Comparison of ENCODE assay signal across 1 cellular context in genomic region chr1:205449750-205450443, GRCh38.
TF ChIP-seq lines count a peak whose summit lies in the region.

No MANE protein-coding gene starts in this region.

TF ChIP-seq in K562, 482 proteins besides CTCF, POLR2A, EP300 and RAD21 (continued from another document and continues in another):
- TF ChIP-seq USF1 (CRISPR knock-in tag; IDR thresholded peaks at IDR 0.05): no peak
- peak; percentile 62; the same call in 1 of the 2 replicates for TF ChIP-seq ZNF395 (CRISPR knock-in tag; IDR thresholded peaks at IDR 0.05)
- TF ChIP-seq ZSCAN29 (IDR thresholded peaks at IDR 0.05): no peak
- TF ChIP-seq RBBP5 (IDR thresholded peaks at IDR 0.05; ENCODE audit: borderline replicate concordance, insufficient read depth, low read length, poor library complexity, severe bottlenecking): peak; percentile 53
- TF ChIP-seq NFXL1 (CRISPR knock-in tag; IDR thresholded peaks at IDR 0.05): no peak
- TF ChIP-seq IRF2 (CRISPR knock-in tag; IDR thresholded peaks at IDR 0.05): no peak
- TF ChIP-seq NELFE (IDR thresholded peaks at IDR 0.05; ENCODE audit: insufficient read depth, insufficient read length): no peak
- TF ChIP-seq HBP1 (CRISPR knock-in tag; IDR thresholded peaks at IDR 0.05): no peak
- peak; percentile 73 for TF ChIP-seq ZBTB7A (IDR thresholded peaks at IDR 0.05; ENCODE audit: borderline replicate concordance, control insufficient read depth, low read depth, low read length)
- peak; percentile 42; the same call in 1 of the 2 replicates for TF ChIP-seq SPI1 (IDR thresholded peaks at IDR 0.05; ENCODE audit: borderline replicate concordance, low read depth, low read length)
- no peak for TF ChIP-seq NFATC3 (IDR thresholded peaks at IDR 0.05)
- no peak for TF ChIP-seq ZNF408 (CRISPR knock-in tag; IDR thresholded peaks at IDR 0.05; ENCODE audit: low read depth)
- TF ChIP-seq VEZF1 (CRISPR knock-in tag; IDR thresholded peaks at IDR 0.05): peak; percentile 97
- no peak for TF ChIP-seq ZNF431 (CRISPR knock-in tag; IDR thresholded peaks at IDR 0.05)
- TF ChIP-seq ZNF589 (CRISPR knock-in tag; IDR thresholded peaks at IDR 0.05; ENCODE audit: low read depth): 0 out of 2 replicates have a peak, but pooled peaks have one; percentile 70
- TF ChIP-seq SNRNP70 (optimal IDR thresholded peaks at IDR 0.05; ENCODE audit: low read depth, low read length): no peak
- TF ChIP-seq STAG1 (CRISPR knock-in tag; IDR thresholded peaks at IDR 0.05; ENCODE audit: borderline replicate concordance): no peak
- no peak for TF ChIP-seq DNMT1 (IDR thresholded peaks at IDR 0.05)
- no peak; the same call in 1 of the 2 replicates for TF ChIP-seq ARID1B (IDR thresholded peaks at IDR 0.05)
- no peak for TF ChIP-seq E2F5 (CRISPR knock-in tag; IDR thresholded peaks at IDR 0.05)
- TF ChIP-seq BCL6 (CRISPR knock-in tag; IDR thresholded peaks at IDR 0.05): no peak
- TF ChIP-seq SMARCB1 (IDR thresholded peaks at IDR 0.05; ENCODE audit: insufficient read length, low read depth): no peak
- no peak for TF ChIP-seq CCAR2 (IDR thresholded peaks at IDR 0.05; ENCODE audit: low read depth, low read length)
- TF ChIP-seq PRPF4 (IDR thresholded peaks at IDR 0.05; ENCODE audit: insufficient read depth, low read depth, low read length, poor library complexity, severe bottlenecking): no peak
- peak; percentile 29; the same call in 1 of the 2 replicates for TF ChIP-seq GABPA (tag; conservative IDR thresholded peaks at IDR 0.05; ENCODE audit: low read depth)
- TF ChIP-seq MBD2 (IDR thresholded peaks at IDR 0.05; ENCODE audit: borderline replicate concordance, low read depth): no peak
- no peak for TF ChIP-seq NR2C2 (CRISPR knock-in tag; IDR thresholded peaks at IDR 0.05)
- peak; percentile 51; the same call in 1 of the 2 replicates for TF ChIP-seq NR2C2 (tag; IDR thresholded peaks at IDR 0.05)
- no peak for TF ChIP-seq NR2F6 (CRISPR knock-in tag; IDR thresholded peaks at IDR 0.05)
- no peak for TF ChIP-seq ZBTB26 (CRISPR knock-in tag; IDR thresholded peaks at IDR 0.05)
- TF ChIP-seq ZFX (CRISPR knock-in tag; IDR thresholded peaks at IDR 0.05): 0 out of 2 replicates have a peak, but pooled peaks have one; percentile 1
- no peak for TF ChIP-seq PTBP1 (IDR thresholded peaks at IDR 0.05; ENCODE audit: low read depth, low read length)
- no peak for TF ChIP-seq ATF6 (CRISPR knock-in tag; IDR thresholded peaks at IDR 0.05)
- peak; percentile 50 for TF ChIP-seq KDM5B (IDR thresholded peaks at IDR 0.05; ENCODE audit: insufficient replicate concordance, low read depth, low read length)
- no peak for TF ChIP-seq RBM17 (IDR thresholded peaks at IDR 0.05; ENCODE audit: borderline replicate concordance, low read depth, low read length)
- peak; percentile 55; the same call in 1 of the 2 replicates for TF ChIP-seq EGR1 (conservative IDR thresholded peaks at IDR 0.05)
- no peak for TF ChIP-seq RUNX1 (IDR thresholded peaks at IDR 0.05; ENCODE audit: low read depth)
- peak; percentile 66; the same call in 1 of the 2 replicates for TF ChIP-seq PHF8 (IDR thresholded peaks at IDR 0.05; ENCODE audit: borderline replicate concordance, low read length)
- TF ChIP-seq SREBF1 (IDR thresholded peaks at IDR 0.05; ENCODE audit: borderline replicate concordance, low read depth, low read length): no peak
- TF ChIP-seq MCM7 (IDR thresholded peaks at IDR 0.05): no peak
- TF ChIP-seq DDX20 (tag; IDR thresholded peaks at IDR 0.05; ENCODE audit: low read depth): no peak
- TF ChIP-seq LCOR (CRISPR knock-in tag; IDR thresholded peaks at IDR 0.05): no peak
- no peak for TF ChIP-seq PPARD (CRISPR knock-in tag; IDR thresholded peaks at IDR 0.05)
- peak; percentile 46; the same call in 1 of the 2 replicates for TF ChIP-seq CREB5 (CRISPR knock-in tag; IDR thresholded peaks at IDR 0.05)
- TF ChIP-seq IRF1 (CRISPR knock-in tag; IDR thresholded peaks at IDR 0.05; ENCODE audit: borderline replicate concordance): no peak
- peak; percentile 65; the same call in 1 of the 2 replicates for TF ChIP-seq NR4A1 (CRISPR knock-in tag; IDR thresholded peaks at IDR 0.05)
- TF ChIP-seq NR4A1 (tag; IDR thresholded peaks at IDR 0.05): no peak
- TF ChIP-seq ELF1 (tag; IDR thresholded peaks at IDR 0.05): 0 out of 2 replicates have a peak, but pooled peaks have one; percentile 29
- no peak for TF ChIP-seq SMC3 (conservative IDR thresholded peaks at IDR 0.05; ENCODE audit: insufficient read depth, low read depth, low read length)
- peak; percentile 63 for TF ChIP-seq RBFOX2 (IDR thresholded peaks at IDR 0.05; ENCODE audit: low read depth, low read length)
- no peak for TF ChIP-seq FOXA3 (CRISPR knock-in tag; conservative IDR thresholded peaks at IDR 0.05 in 1 of 2, IDR thresholded peaks at IDR 0.05 in 1 of 2)
- no peak for TF ChIP-seq PURB (CRISPR knock-in tag; IDR thresholded peaks at IDR 0.05; ENCODE audit: low read depth)
- no peak for TF ChIP-seq CTCFL (IDR thresholded peaks at IDR 0.05; ENCODE audit: borderline replicate concordance, insufficient read depth, low read depth, low read length, poor library complexity, severe bottlenecking)
- peak; percentile 53; the same call in 1 of the 2 replicates for TF ChIP-seq ELF2 (CRISPR knock-in tag; IDR thresholded peaks at IDR 0.05)
- no peak for TF ChIP-seq ZNF146 (CRISPR knock-in tag; IDR thresholded peaks at IDR 0.05; ENCODE audit: unreplicated experiment)
- peak; percentile 31; the same call in 1 of the 2 replicates for TF ChIP-seq SUPT5H (IDR thresholded peaks at IDR 0.05)
- no peak for TF ChIP-seq CHD1 (IDR thresholded peaks at IDR 0.05; ENCODE audit: low read length)
- 0 out of 2 replicates have a peak, but pooled peaks have one; percentile 27 for TF ChIP-seq SMARCE1 (IDR thresholded peaks at IDR 0.05)
- no peak for TF ChIP-seq TSC22D4 (tag; IDR thresholded peaks at IDR 0.05)
- peak; percentile 74 for TF ChIP-seq FOSL1 (tag; conservative IDR thresholded peaks at IDR 0.05)
- TF ChIP-seq E2F6 (IDR thresholded peaks at IDR 0.05; ENCODE audit: borderline replicate concordance in 1 of 2, extremely low read depth in 1 of 2, insufficient read depth in 1 of 2, insufficient read length in 1 of 2, low read depth in 1 of 2, low read length in 1 of 2, poor library complexity in 1 of 2, severe bottlenecking in 1 of 2): peak in 1 of 2 experiments; percentile 14
